1 cellular context compared by ENCODE assay signal in the genomic region with DNA sequence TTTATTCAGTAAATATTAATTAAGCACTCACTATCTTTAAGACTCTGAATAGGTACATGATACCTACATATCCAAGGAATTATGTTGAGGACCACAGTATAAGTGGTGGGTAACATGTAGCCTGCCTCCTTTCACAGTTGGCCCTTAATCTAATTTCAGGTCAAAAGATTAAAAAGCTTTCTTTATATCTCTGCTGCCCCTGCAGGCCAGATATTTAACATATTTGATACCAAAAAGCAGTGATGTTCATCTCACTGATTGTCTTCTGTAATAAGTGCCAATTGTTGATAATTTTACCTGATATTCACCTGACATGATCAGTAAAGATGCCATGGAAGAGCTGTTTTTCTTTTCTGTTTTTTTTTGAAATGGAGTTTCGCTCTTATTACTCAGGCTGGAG.
TF ChIP-seq lines count a peak whose summit lies in the region.

No MANE protein-coding gene starts in this region.

TF ChIP-seq in HCT116, 20 proteins besides CTCF, POLR2A, EP300 and RAD21 (continued from another document):
- no peak for TF ChIP-seq ZFX (IDR thresholded peaks at IDR 0.05)
- no peak for TF ChIP-seq POLR2AphosphoS5 (IDR thresholded peaks at IDR 0.05; ENCODE audit: low read depth, low read length)
- TF ChIP-seq, protein P1, sequence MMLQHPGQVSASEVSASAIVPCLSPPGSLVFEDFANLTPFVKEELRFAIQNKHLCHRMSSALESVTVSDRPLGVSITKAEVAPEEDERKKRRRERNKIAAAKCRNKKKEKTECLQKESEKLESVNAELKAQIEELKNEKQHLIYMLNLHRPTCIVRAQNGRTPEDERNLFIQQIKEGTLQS (IDR thresholded peaks at IDR 0.05): no peak
- TF ChIP-seq SIN3A (IDR thresholded peaks at IDR 0.05; ENCODE audit: low read depth): no peak
- no peak for TF ChIP-seq FOSL1 (IDR thresholded peaks at IDR 0.05; ENCODE audit: low read depth)
- no peak for TF ChIP-seq EZH2 (IDR thresholded peaks at IDR 0.05)
- no peak for TF ChIP-seq ZNF274 (IDR thresholded peaks at IDR 0.05; ENCODE audit: low read depth, low read length)
